8 cellular contexts compared by ENCODE assay signal in genomic region chr9:137114220-137114612, GRCh38. TPM values are rescaled to one million over a fixed set of nuclear protein-coding genes. Genes with fewer than 3 reads are reported as not detected.
DNase-seq lines count a peak whose midpoint lies in the region; ATAC-seq and TF ChIP-seq lines count a peak whose summit lies in the region.

No MANE protein-coding gene starts in this region.

- peaks cover 34% of the 10 kb centered on the region for H3K36me3 ChIP-seq in OCI-LY7 (ENCODE audit: insufficient read depth, low read length)
- peaks cover 6 to 43% (median 42%) of the 10 kb centered on the region in 4 donors for H3K36me3 ChIP-seq in esophagus muscularis mucosa
- H3K36me3 ChIP-seq in skeletal muscle satellite cell (ENCODE audit: insufficient read depth, low read length), result peaks cover 17% of the 10 kb centered on the region

- no peak for ATAC-seq in GM18873 (IDR thresholded peaks at IDR 0.05; ENCODE audit: low FRiP score, unreplicated experiment)

- H3K4me2 ChIP-seq in OCI-LY7 (ENCODE audit: low read length) (peak overlapping the region; percentile 71), skeletal muscle satellite cell (ENCODE audit: low read length) (peak overlapping the region; percentile 89)

- H3K79me2 ChIP-seq in OCI-LY7 (ENCODE audit: insufficient read depth, low read depth, low read length), result no peaks in the 10 kb centered on the region

- DNase-seq in T-helper 2 cell treated with Interferon-gamma antibody and Interleukin-4, amounts not matched to agents 5 μg/mL and 100 μg/mL, for 36 hours (ENCODE audit: low spot score), result no peak
- no peak for DNase-seq in T-helper 2 cell
- no peak for DNase-seq in OCI-LY7 (ENCODE audit: low spot score)
- DNase-seq in esophagus muscularis mucosa (ENCODE audit: extremely low spot score), result no peak
- DNase-seq in effector CD4-positive, alpha-beta T cell, result no peak
- no peak for DNase-seq in activated gamma-delta T cell treated with Interleukin-2 at 50 U/mL for 16 hours

- CTCF ChIA-PET in OCI-LY7 (lab: Charles Lee; ENCODE audit: unreplicated experiment), result no interaction called here

- H3K27ac ChIP-seq in OCI-LY7 (ENCODE audit: low read depth, low read length, poor library complexity, severe bottlenecking) (peak overlapping the region; percentile 42), esophagus muscularis mucosa (replicated peaks in 1 of 4) (peak overlapping the region; percentile 36 to 68 (median 52))

- TF ChIP-seq POLR2A in esophagus muscularis mucosa (IDR thresholded peaks at IDR 0.05; ENCODE audit: low read depth), result no peak

- peak overlapping the region; percentile 95 for H3K4me3 ChIP-seq in OCI-LY7 (ENCODE audit: low read depth, low read length, poor library complexity, severe bottlenecking)
- peak overlapping the region; percentile 73 to 93 (median 84) for H3K4me3 ChIP-seq in esophagus muscularis mucosa
- peak overlapping the region; percentile 71 for H3K4me3 ChIP-seq in skeletal muscle satellite cell (ENCODE audit: low read length)

- H3K4me1 Mint-ChIP-seq in T-helper 2 cell treated with Interferon-gamma antibody and Interleukin-4, amounts not matched to agents 5 μg/mL and 100 μg/mL, for 36 hours (ENCODE audit: low read depth), result peaks cover 3% of the 10 kb centered on the region

- no peaks in the 10 kb centered on the region for H4K20me1 ChIP-seq in OCI-LY7 (ENCODE audit: insufficient read depth, low read length)

- no peaks in the 10 kb centered on the region for H3K9me3 Mint-ChIP-seq in T-helper 2 cell treated with Interferon-gamma antibody and Interleukin-4, amounts not matched to agents 5 μg/mL and 100 μg/mL, for 36 hours

- H3K27ac Mint-ChIP-seq in T-helper 2 cell treated with Interferon-gamma antibody and Interleukin-4, amounts not matched to agents 5 μg/mL and 100 μg/mL, for 36 hours, result peak overlapping the region; percentile 49

- intact Hi-C loops in OCI-LY7 (cut with micrococcal nuclease; ENCODE audit: unreplicated experiment), result loop anchor here (2.0 kb wide), 1 partner anchor 45 kb away; no protein-coding TSS in a partner anchor
- intact Hi-C loops in esophagus muscularis mucosa (cut with DNase I), result no loop called here

- peak overlapping the region; percentile 59; the same call in 1 of the 2 replicates for H2AFZ ChIP-seq in OCI-LY7 (ENCODE audit: low read length)

- BruUV-seq in OCI-LY7 (replicated peaks; lab: Mats Ljungman, UMichigan), result TSS peak; percentile 54

- no peak for TF ChIP-seq CTCF in OCI-LY7 (conservative IDR thresholded peaks at IDR 0.05; ENCODE audit: low read length)
- no peak for TF ChIP-seq CTCF in esophagus muscularis mucosa (IDR thresholded peaks at IDR 0.05)

- H3K4me1 ChIP-seq in OCI-LY7 (ENCODE audit: insufficient read depth, low read length, poor library complexity, severe bottlenecking) (peaks cover 30% of the 10 kb centered on the region), esophagus muscularis mucosa (peaks cover 16 to 26% (median 20%) of the 10 kb centered on the region in 4 donors), skeletal muscle satellite cell (ENCODE audit: control insufficient read depth, insufficient read depth, low read length) (peaks cover 7% of the 10 kb centered on the region)

- no peaks in the 10 kb centered on the region for H3K9me2 ChIP-seq in OCI-LY7 (ENCODE audit: insufficient read depth, low read length)

- peak overlapping the region; percentile 54 for H3K4me3 Mint-ChIP-seq in T-helper 2 cell treated with Interferon-gamma antibody and Interleukin-4, amounts not matched to agents 5 μg/mL and 100 μg/mL, for 36 hours

- H3K9ac ChIP-seq in skeletal muscle satellite cell (ENCODE audit: low read depth, low read length), result peak overlapping the region; percentile 50

- POLR2A ChIA-PET in OCI-LY7 (lab: Charles Lee), result no interaction called here

- no peaks in the 10 kb centered on the region for H3K27me3 ChIP-seq in esophagus muscularis mucosa
- no peaks in the 10 kb centered on the region for H3K27me3 ChIP-seq in skeletal muscle satellite cell (ENCODE audit: control insufficient read depth, insufficient read depth, low read length)

- WGBS in esophagus muscularis mucosa, result no CpG with 5 or more reads among the region's 45 CpGs

- H3K9me3 ChIP-seq in OCI-LY7 (ENCODE audit: low read length) (no peaks in the 10 kb centered on the region), esophagus muscularis mucosa (no peaks in the 10 kb centered on the region), skeletal muscle satellite cell (replicated peaks; ENCODE audit: low read length) (no peaks in the 10 kb centered on the region)

- H3K36me3 Mint-ChIP-seq in T-helper 2 cell treated with Interferon-gamma antibody and Interleukin-4, amounts not matched to agents 5 μg/mL and 100 μg/mL, for 36 hours (ENCODE audit: low read depth), result peaks cover 6% of the 10 kb centered on the region

- TF ChIP-seq EP300 in esophagus muscularis mucosa (IDR thresholded peaks at IDR 0.05), result no peak

- H3K27me3 Mint-ChIP-seq in T-helper 2 cell treated with Interferon-gamma antibody and Interleukin-4, amounts not matched to agents 5 μg/mL and 100 μg/mL, for 36 hours (ENCODE audit: low read depth), result no peaks in the 10 kb centered on the region

RNA-seq across cellular contexts. Expression of gene DPP7, which starts 0.3 kb away (rescaled TPM):
- 173 and 182 TPM in 2 replicates for total RNA-seq in OCI-LY7 (2014; rRNA removed; shearing (Covaris generic))
- total RNA-seq in OCI-LY7 (2022) (154 TPM in 2 replicates), esophagus muscularis mucosa (100 to 1,000 TPM in 2 of 4 donors, 10 to 100 TPM in 2; 90.1 to 121 (median 104) TPM)
- 62.6 and 70.3 TPM in 2 replicates for total RNA-seq in skeletal muscle satellite cell (2012; rRNA removed)

RNA-seq across cellular contexts. Expression of gene GRIN1, which starts 24.7 kb away (rescaled TPM):
- total RNA-seq in OCI-LY7 (2014; rRNA removed; shearing (Covaris generic)), result 0.06 TPM in 1 of 2 replicates, not detected in the other
- 0.15 and 0.55 TPM in 2 replicates for total RNA-seq in OCI-LY7 (2022)
- under 1 TPM in 3 of 4 donors, not detected in 1; 0.11 to 0.50 (median 0.19) TPM for total RNA-seq in esophagus muscularis mucosa
- under 0.01 TPM in 1 of 2 replicates, not detected in the other for total RNA-seq in skeletal muscle satellite cell (2012; rRNA removed)

RNA-seq across cellular contexts. Expression of gene MAN1B1, which starts 27.4 kb away (rescaled TPM):
- total RNA-seq in OCI-LY7 (2014; rRNA removed; shearing (Covaris generic)), result 22.5 and 32.7 TPM in 2 replicates
- total RNA-seq in OCI-LY7 (2022) (38.8 and 43.4 TPM in 2 replicates), esophagus muscularis mucosa (10 to 100 TPM; 22.4 to 36.6 (median 27.0) TPM)
- 48.1 and 54.8 TPM in 2 replicates for total RNA-seq in skeletal muscle satellite cell (2012; rRNA removed)

RNA-seq across cellular contexts. Expression of gene UAP1L1, which starts 36.9 kb away (rescaled TPM):
- 5.3 and 5.7 TPM in 2 replicates for total RNA-seq in OCI-LY7 (2014; rRNA removed; shearing (Covaris generic))
- total RNA-seq in OCI-LY7 (2022) (12.3 and 16.7 TPM in 2 replicates), esophagus muscularis mucosa (1 to 10 TPM; 3.6 to 5.8 (median 5.0) TPM)
- 13.2 and 13.5 TPM in 2 replicates for total RNA-seq in skeletal muscle satellite cell (2012; rRNA removed)

RNA-seq across cellular contexts. Expression of gene SAPCD2, which starts 43.9 kb away (rescaled TPM):
- 65.9 and 74.0 TPM in 2 replicates for total RNA-seq in OCI-LY7 (2014; rRNA removed; shearing (Covaris generic))
- total RNA-seq in OCI-LY7 (2022) (51.4 and 57.2 TPM in 2 replicates), esophagus muscularis mucosa (under 1 TPM in 3 of 4 donors, not detected in 1; 0.17 to 0.40 (median 0.26) TPM)
- 2.8 and 5.5 TPM in 2 replicates for total RNA-seq in skeletal muscle satellite cell (2012; rRNA removed)
